11 cellular contexts compared by ENCODE assay signal in genomic region chr7:7989133-7989984, GRCh38. TPM values are rescaled to one million over a fixed set of nuclear protein-coding genes. Genes with fewer than 3 reads are reported as not detected.
DNase-seq lines count a peak whose midpoint lies in the region; ATAC-seq, FAIRE-seq and TF ChIP-seq lines count a peak whose summit lies in the region.
"Had no signal": no experiment of that assay in that cellular context is flagged by ENCODE, and none has a peak within 500 bp of the region (broad histone marks: within the 10 kb centered on the region; RNA-seq: fewer than 3 reads in every experiment).

No MANE protein-coding gene starts in this region.

- H3K27me3 ChIP-seq in heart right ventricle (no peaks in the 10 kb centered on the region), right atrium auricular region (no peaks in the 10 kb centered on the region), transverse colon (no peaks in the 10 kb centered on the region), Caco-2 (replicated peaks; ENCODE audit: control insufficient read depth, insufficient read depth, low read length) (no peaks in the 10 kb centered on the region)

- peak overlapping the region in 2 of 10 donors; percentile 6 to 13 for H3K4me3 ChIP-seq in heart right ventricle
- H3K4me3 ChIP-seq in right atrium auricular region, result no peak overlapping the region
- no peak overlapping the region for H3K4me3 ChIP-seq in transverse colon
- no peak overlapping the region for H3K4me3 ChIP-seq in Caco-2 (ENCODE audit: low read depth, low read length)
- H3K4me3 ChIP-seq: thoracic aorta had no signal

- H3K36me3 ChIP-seq in heart right ventricle, result no peaks in the 10 kb centered on the region
- H3K36me3 ChIP-seq in right atrium auricular region, result no peaks in the 10 kb centered on the region
- peaks cover 0 to 6% (median 0%) of the 10 kb centered on the region in 4 donors for H3K36me3 ChIP-seq in transverse colon
- H3K36me3 ChIP-seq in Caco-2 (ENCODE audit: control insufficient read depth, insufficient read depth, low read length), result no peaks in the 10 kb centered on the region
- H3K36me3 ChIP-seq: thoracic aorta had no signal

- peaks cover 11% of the 10 kb centered on the region for H3K36me3 Mint-ChIP-seq in activated CD8-positive, alpha-beta T cell treated with anti-CD3 and anti-CD28 coated beads, Interleukin-2, amount 10 ng/mL, durations not matched to agents 7 days and 5 days (ENCODE audit: low read depth)
- H3K36me3 Mint-ChIP-seq in Caco-2 (ENCODE audit: insufficient read depth, unreplicated experiment) (no peaks in the 10 kb centered on the region), mesothelial cell of epicardium (peaks cover 19% of the 10 kb centered on the region)

- peak overlapping the region; percentile 56 for H3K27ac Mint-ChIP-seq in activated CD8-positive, alpha-beta T cell treated with anti-CD3 and anti-CD28 coated beads, Interleukin-2, amount 10 ng/mL, durations not matched to agents 7 days and 5 days
- no peak overlapping the region for H3K27ac Mint-ChIP-seq in Caco-2 (ENCODE audit: unreplicated experiment)
- no peak overlapping the region for H3K27ac Mint-ChIP-seq in mesothelial cell of epicardium

- peak overlapping the region; percentile 56 for H3K4me3 Mint-ChIP-seq in activated CD8-positive, alpha-beta T cell treated with anti-CD3 and anti-CD28 coated beads, Interleukin-2, amount 10 ng/mL, durations not matched to agents 7 days and 5 days
- H3K4me3 Mint-ChIP-seq in Caco-2 (ENCODE audit: unreplicated experiment), result no peak overlapping the region
- H3K4me3 Mint-ChIP-seq in mesothelial cell of epicardium, result no peak overlapping the region

- H3K27ac ChIP-seq in heart right ventricle, result peak overlapping the region in 7 of 10 donors; percentile 13 to 54 (median 18)
- H3K27ac ChIP-seq in right atrium auricular region, result peak overlapping the region in 1 of 2 donors; percentile 11
- H3K27ac ChIP-seq in transverse colon, result no peak overlapping the region
- H3K27ac ChIP-seq: thoracic aorta had no signal

- DNase-seq in heart right ventricle, result no peak
- DNase-seq in right atrium auricular region (ENCODE audit: low spot score), result no peak
- DNase-seq in activated CD8-positive, alpha-beta T cell treated with anti-CD3 and anti-CD28 coated beads, Interleukin-2, amount 10 ng/mL, durations not matched to agents 7 days and 5 days, result no peak
- DNase-seq in transverse colon, result no peak
- DNase-seq in amygdala (lab: John Stamatoyannopoulos, UW), result no peak
- DNase-seq in Caco-2, result no peak
- DNase-seq in mesothelial cell of epicardium (ENCODE audit: low spot score in 2 of 2, unreplicated experiment in 2 of 2), result no peak
- DNase-seq: activated CD4-positive, alpha-beta T cell treated with anti-CD3 and anti-CD28 coated beads for 1 hour; NCI-H1048 had no signal

- H3K4me1 Mint-ChIP-seq in activated CD8-positive, alpha-beta T cell treated with anti-CD3 and anti-CD28 coated beads, Interleukin-2, amount 10 ng/mL, durations not matched to agents 7 days and 5 days (ENCODE audit: low read depth), result peaks cover 24% of the 10 kb centered on the region
- H3K4me1 Mint-ChIP-seq in Caco-2 (ENCODE audit: low read depth, unreplicated experiment) (peaks cover 6% of the 10 kb centered on the region), mesothelial cell of epicardium (peaks cover 4% of the 10 kb centered on the region)

- POLR2A ChIA-PET in activated CD8-positive, alpha-beta T cell treated with anti-CD3 and anti-CD28 coated beads, Interleukin-2, amount 10 ng/mL, durations not matched to agents 7 days and 5 days (lab: Charles Lee), result interaction anchor here (1.8 kb wide), 2 partner anchors 19 to 22 kb away, joined by 7 read pairs; no protein-coding TSS in a partner anchor
- POLR2A ChIA-PET in Caco-2 (lab: Charles Lee), result no interaction called here

- intact Hi-C loops in heart right ventricle (cut with DNase I), result no loop called here
- intact Hi-C loops in transverse colon (cut with DNase I; ENCODE audit: low total_unique reads), result no loop called here
- intact Hi-C loops in Caco-2 (cut with micrococcal nuclease; ENCODE audit: unreplicated experiment), result no loop called here

- in situ Hi-C loops in transverse colon (cut with MboI; ENCODE audit: low pct_ligation_motif_present in 1 of 4, low pct_unique_long_range_greater_than_20kb in 1 of 4, low sequenced_read_pairs in 3 of 4), result no loop called here

- no peak for TF ChIP-seq EP300 in transverse colon (IDR thresholded peaks at IDR 0.05; ENCODE audit: low read depth)

- ATAC-seq in heart right ventricle, result peak in 5 of 8 donors; percentile 47 to 80 (median 65)
- ATAC-seq in activated CD8-positive, alpha-beta T cell treated with anti-CD3 and anti-CD28 coated beads, Interleukin-2, amount 10 ng/mL, durations not matched to agents 7 days and 5 days, result peak; percentile 60

- no peaks in the 10 kb centered on the region for H3K27me3 Mint-ChIP-seq in activated CD8-positive, alpha-beta T cell treated with anti-CD3 and anti-CD28 coated beads, Interleukin-2, amount 10 ng/mL, durations not matched to agents 7 days and 5 days (ENCODE audit: low read depth)
- H3K27me3 Mint-ChIP-seq in Caco-2 (ENCODE audit: insufficient read depth, unreplicated experiment) (no peaks in the 10 kb centered on the region), mesothelial cell of epicardium (ENCODE audit: low read depth) (no peaks in the 10 kb centered on the region)

- CTCF ChIA-PET in activated CD8-positive, alpha-beta T cell treated with anti-CD3 and anti-CD28 coated beads, Interleukin-2, amount 10 ng/mL, durations not matched to agents 7 days and 5 days (lab: Charles Lee), result interaction anchor here (0.8 to 1.9 kb wide), 10 partner anchors 9 to 308 kb away, joined by 3 to 6 read pairs (median 3); partner anchors contain the start of gene GLCCI1
- CTCF ChIA-PET in Caco-2 (lab: Charles Lee), result interaction anchor here (0.6 kb wide), 1 partner anchor 202 kb away, joined by 3 read pairs; no protein-coding TSS in a partner anchor

- FAIRE-seq in islet of Langerhans (lab: Jason Lieb, UNC), result peak; percentile 38

- H3K4me1 ChIP-seq in heart right ventricle, result peaks cover 0 to 26% (median 6%) of the 10 kb centered on the region in 9 donors
- H3K4me1 ChIP-seq in right atrium auricular region, result peaks cover 0 to 11% of the 10 kb centered on the region in 2 donors
- H3K4me1 ChIP-seq in transverse colon, result peaks cover 0 to 13% (median 2%) of the 10 kb centered on the region in 4 donors
- H3K4me1 ChIP-seq in Caco-2, result peaks cover 7% of the 10 kb centered on the region

- 86 to 87% methylated on average over 5 of the region's 5 CpGs for whole genome bisulfite sequencing in heart right ventricle, 2 donors
- 82 to 87% methylated on average over 5 of the region's 5 CpGs for WGBS in transverse colon (ENCODE audit: low coverage in 1 of 2), 2 donors

- H3K9me3 Mint-ChIP-seq in activated CD8-positive, alpha-beta T cell treated with anti-CD3 and anti-CD28 coated beads, Interleukin-2, amount 10 ng/mL, durations not matched to agents 7 days and 5 days (ENCODE audit: insufficient read depth), result peaks cover 16% of the 10 kb centered on the region
- H3K9me3 Mint-ChIP-seq in Caco-2 (ENCODE audit: unreplicated experiment) (peaks cover 26% of the 10 kb centered on the region), mesothelial cell of epicardium (peaks cover 23% of the 10 kb centered on the region)

- no peak for TF ChIP-seq CTCF in heart right ventricle (IDR thresholded peaks at IDR 0.05)
- no peak for TF ChIP-seq CTCF in right atrium auricular region (IDR thresholded peaks at IDR 0.05)
- no peak for TF ChIP-seq CTCF in transverse colon (IDR thresholded peaks at IDR 0.05)
- TF ChIP-seq CTCF in Caco-2 (IDR thresholded peaks at IDR 0.05; ENCODE audit: insufficient read depth in 1 of 2, low read depth in 1 of 2, low read length in 1 of 2, severe bottlenecking in 1 of 2, unreplicated experiment in 1 of 2), result no peak
- no peak for TF ChIP-seq CTCF in mesothelial cell of epicardium (IDR thresholded peaks at IDR 0.05; ENCODE audit: unreplicated experiment)

- H3K9me3 ChIP-seq in heart right ventricle (peaks cover 0 to 28% (median 16%) of the 10 kb centered on the region in 11 donors), right atrium auricular region (peaks cover 0 to 21% of the 10 kb centered on the region in 2 donors), transverse colon (peaks cover 15 to 17% of the 10 kb centered on the region in 2 donors), Caco-2 (peaks cover 12% of the 10 kb centered on the region)

- no peak for TF ChIP-seq POLR2A in transverse colon (IDR thresholded peaks at IDR 0.05)

- no TSS peak for BruUV-seq in Caco-2 (replicated peaks; lab: Mats Ljungman, UMichigan)

RNA-seq across cellular contexts. Expression of gene GLCCI1, which starts 20.8 kb away (rescaled TPM):
- total RNA-seq in heart right ventricle (10 to 100 TPM in 2 of 10 donors, 1 to 10 TPM in 8; 3.6 to 13.0 (median 7.6) TPM), right atrium auricular region (1 to 10 TPM; 3.4 to 3.8 TPM), transverse colon (10 to 100 TPM in 2 of 4 donors, 1 to 10 TPM in 2; 1.9 to 15.7 (median 11.8) TPM), Caco-2 (2022) (18.8 and 19.3 TPM in 2 replicates), mesothelial cell of epicardium (30.2 to 30.7 TPM (median 30.4 TPM) in 3 replicates)
- polyA plus RNA-seq in heart right ventricle, result 1 to 10 TPM in 1 of 2 donors, under 1 TPM in 1; 0.75 to 3.3 TPM
- total RNA-seq in activated CD8-positive, alpha-beta T cell treated with anti-CD3 and anti-CD28 coated beads, Interleukin-2, amount 10 ng/mL, durations not matched to agents 7 days and 5 days, result 10 to 100 TPM; 17.5 to 17.7 TPM

Comparison
In these comparisons a context has a peak if more than half of its experiments do, and no peak if none do; other contexts are left out.
1. H3K27ac ChIP-seq: peak in heart right ventricle (7 of 10); none in transverse colon (0 of 4).